ENCODE assay signal across 1 cellular context in the genomic region with DNA sequence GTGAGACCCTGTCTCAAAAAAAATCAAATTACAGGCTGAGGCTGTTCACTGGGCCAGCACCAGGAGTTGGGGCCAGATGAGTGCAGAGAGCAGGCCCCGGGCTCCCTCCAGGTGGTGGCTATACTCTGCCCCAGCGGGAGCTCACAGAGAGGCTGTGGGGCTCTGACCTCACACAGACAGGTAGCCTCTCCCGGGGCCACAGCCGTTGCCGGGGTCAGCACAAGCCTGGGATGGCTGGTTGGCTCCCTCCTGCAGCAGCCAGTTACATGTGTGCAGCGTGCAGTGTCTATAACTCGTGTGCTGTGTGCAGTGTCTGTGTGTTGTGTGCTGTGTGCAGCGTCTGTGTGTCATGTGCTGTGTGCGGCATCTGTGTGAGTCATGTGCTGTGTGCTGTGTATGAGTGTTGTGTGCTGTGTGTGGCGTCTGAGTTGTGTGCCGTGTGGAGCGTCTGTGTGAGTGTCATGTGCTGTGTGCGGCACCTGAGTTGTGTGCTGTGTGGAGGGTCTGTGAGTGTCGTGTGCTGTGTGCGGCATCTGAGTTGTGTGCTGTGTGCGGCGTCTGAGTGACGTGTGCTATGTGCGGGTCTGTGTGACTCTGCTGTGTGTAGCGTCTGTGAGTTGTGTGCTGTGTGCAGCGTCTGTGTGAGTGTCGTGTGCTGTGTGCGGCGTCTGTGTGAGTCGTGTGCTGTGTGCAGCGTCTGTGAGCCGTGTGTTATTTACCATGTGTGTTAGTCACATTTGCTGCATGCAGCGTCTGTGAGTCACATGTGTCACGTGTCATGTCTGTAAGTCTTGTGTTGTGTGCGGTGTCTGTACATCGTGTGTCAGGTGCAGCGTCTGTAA.
TF ChIP-seq lines count a peak whose summit lies in the region.

No MANE protein-coding gene starts in this region.

TF ChIP-seq in HepG2, 621 proteins besides CTCF, POLR2A, EP300 and RAD21:
- no peak for TF ChIP-seq KAT7 (CRISPR knock-in tag; IDR thresholded peaks at IDR 0.05; ENCODE audit: borderline replicate concordance)
- TF ChIP-seq, protein P1, sequence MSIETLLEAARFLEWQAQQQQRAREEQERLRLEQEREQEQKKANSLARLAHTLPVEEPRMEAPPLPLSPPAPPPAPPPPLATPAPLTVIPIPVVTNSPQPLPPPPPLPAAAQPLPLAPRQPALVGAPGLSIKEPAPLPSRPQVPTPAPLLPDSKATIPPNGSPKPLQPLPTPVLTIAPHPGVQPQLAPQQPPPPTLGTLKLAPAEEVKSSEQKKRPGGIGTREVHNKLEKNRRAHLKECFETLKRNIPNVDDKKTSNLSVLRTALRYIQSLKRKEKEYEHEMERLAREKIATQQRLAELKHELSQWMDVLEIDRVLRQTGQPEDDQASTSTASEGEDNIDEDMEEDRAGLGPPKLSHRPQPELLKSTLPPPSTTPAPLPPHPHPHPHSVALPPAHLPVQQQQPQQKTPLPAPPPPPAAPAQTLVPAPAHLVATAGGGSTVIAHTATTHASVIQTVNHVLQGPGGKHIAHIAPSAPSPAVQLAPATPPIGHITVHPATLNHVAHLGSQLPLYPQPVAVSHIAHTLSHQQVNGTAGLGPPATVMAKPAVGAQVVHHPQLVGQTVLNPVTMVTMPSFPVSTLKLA (IDR thresholded peaks at IDR 0.05), result peak; percentile 68
- TF ChIP-seq, protein P2, sequence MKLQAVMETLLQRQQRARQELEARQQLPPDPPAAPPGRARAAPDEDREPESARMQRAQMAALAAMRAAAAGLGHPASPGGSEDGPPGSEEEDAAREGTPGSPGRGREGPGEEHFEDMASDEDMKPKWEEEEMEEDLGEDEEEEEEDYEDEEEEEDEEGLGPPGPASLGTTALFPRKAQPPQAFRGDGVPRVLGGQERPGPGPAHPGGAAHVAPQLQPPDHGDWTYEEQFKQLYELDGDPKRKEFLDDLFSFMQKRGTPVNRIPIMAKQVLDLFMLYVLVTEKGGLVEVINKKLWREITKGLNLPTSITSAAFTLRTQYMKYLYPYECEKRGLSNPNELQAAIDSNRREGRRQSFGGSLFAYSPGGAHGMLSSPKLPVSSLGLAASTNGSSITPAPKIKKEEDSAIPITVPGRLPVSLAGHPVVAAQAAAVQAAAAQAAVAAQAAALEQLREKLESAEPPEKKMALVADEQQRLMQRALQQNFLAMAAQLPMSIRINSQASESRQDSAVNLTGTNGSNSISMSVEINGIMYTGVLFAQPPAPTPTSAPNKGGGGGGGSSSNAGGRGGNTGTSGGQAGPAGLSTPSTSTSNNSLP (IDR thresholded peaks at IDR 0.05; ENCODE audit: low read depth, low read length), result no peak
- TF ChIP-seq, protein P3, sequence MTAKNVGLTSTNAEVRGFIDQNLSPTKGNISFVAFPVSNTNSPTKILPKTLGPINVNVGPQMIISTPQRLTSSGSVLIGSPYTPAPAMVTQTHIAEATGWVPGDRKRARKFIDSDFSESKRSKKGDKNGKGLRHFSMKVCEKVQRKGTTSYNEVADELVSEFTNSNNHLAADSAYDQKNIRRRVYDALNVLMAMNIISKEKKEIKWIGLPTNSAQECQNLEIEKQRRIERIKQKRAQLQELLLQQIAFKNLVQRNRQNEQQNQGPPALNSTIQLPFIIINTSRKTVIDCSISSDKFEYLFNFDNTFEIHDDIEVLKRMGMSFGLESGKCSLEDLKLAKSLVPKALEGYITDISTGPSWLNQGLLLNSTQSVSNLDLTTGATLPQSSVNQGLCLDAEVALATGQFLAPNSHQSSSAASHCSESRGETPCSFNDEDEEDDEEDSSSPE (CRISPR knock-in tag; IDR thresholded peaks at IDR 0.05), result no peak
- TF ChIP-seq, protein P4, sequence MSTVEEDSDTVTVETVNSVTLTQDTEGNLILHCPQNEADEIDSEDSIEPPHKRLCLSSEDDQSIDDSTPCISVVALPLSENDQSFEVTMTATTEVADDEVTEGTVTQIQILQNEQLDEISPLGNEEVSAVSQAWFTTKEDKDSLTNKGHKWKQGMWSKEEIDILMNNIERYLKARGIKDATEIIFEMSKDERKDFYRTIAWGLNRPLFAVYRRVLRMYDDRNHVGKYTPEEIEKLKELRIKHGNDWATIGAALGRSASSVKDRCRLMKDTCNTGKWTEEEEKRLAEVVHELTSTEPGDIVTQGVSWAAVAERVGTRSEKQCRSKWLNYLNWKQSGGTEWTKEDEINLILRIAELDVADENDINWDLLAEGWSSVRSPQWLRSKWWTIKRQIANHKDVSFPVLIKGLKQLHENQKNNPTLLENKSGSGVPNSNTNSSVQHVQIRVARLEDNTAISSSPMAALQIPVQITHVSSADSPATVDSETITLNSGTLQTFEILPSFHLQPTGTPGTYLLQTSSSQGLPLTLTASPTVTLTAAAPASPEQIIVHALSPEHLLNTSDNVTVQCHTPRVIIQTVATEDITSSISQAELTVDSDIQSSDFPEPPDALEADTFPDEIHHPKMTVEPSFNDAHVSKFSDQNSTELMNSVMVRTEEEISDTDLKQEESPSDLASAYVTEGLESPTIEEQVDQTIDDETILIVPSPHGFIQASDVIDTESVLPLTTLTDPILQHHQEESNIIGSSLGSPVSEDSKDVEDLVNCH (CRISPR knock-in tag; IDR thresholded peaks at IDR 0.05), result no peak
- TF ChIP-seq CREB1 (IDR thresholded peaks at IDR 0.05), result no peak
- TF ChIP-seq CREB1 (CRISPR knock-in tag; IDR thresholded peaks at IDR 0.05), result no peak
- no peak for TF ChIP-seq PITX1 (CRISPR knock-in tag; IDR thresholded peaks at IDR 0.05)
- TF ChIP-seq NBN (conservative IDR thresholded peaks at IDR 0.05), result no peak
- TF ChIP-seq AGO2 (optimal IDR thresholded peaks at IDR 0.05; ENCODE audit: low read depth, low read length), result peak; percentile 62
- TF ChIP-seq ZFY (CRISPR knock-in tag; IDR thresholded peaks at IDR 0.05), result no peak
- no peak for TF ChIP-seq ZNF878 (CRISPR knock-in tag; IDR thresholded peaks at IDR 0.05)
- no peak for TF ChIP-seq ZNF3 (CRISPR knock-in tag; IDR thresholded peaks at IDR 0.05)
- no peak for TF ChIP-seq KLF12 (CRISPR knock-in tag; IDR thresholded peaks at IDR 0.05; ENCODE audit: borderline replicate concordance)
